ENCODE assay signal across 2 cellular contexts in genomic region chr2:95284886-95285541, GRCh38.
A peak's percentile ranks its signal among the peaks of the same experiment; 100 is the strongest.
TF ChIP-seq lines count a peak whose summit lies in the region.

No MANE protein-coding gene starts in this region.

TF ChIP-seq in SK-N-SH, 30 proteins besides CTCF, POLR2A, EP300 and RAD21 (continued from another document):
- TF ChIP-seq REST (IDR thresholded peaks at IDR 0.05; ENCODE audit: low read depth, low read length), result peak; percentile 84; the same call in 1 of the 2 replicates

TF ChIP-seq in SK-N-SH treated with all-trans-retinoic acid at 6 μM for 48 hours, 23 proteins besides CTCF, POLR2A, EP300 and RAD21 (continued from another document):
- TF ChIP-seq CSRNP3 (CRISPR knock-in tag; IDR thresholded peaks at IDR 0.05), result no peak
- TF ChIP-seq ZNF8 (CRISPR knock-in tag; IDR thresholded peaks at IDR 0.05), result no peak
- TF ChIP-seq SNAI2 (CRISPR knock-in tag; IDR thresholded peaks at IDR 0.05), result no peak
- no peak for TF ChIP-seq ZNF565 (CRISPR knock-in tag; conservative IDR thresholded peaks at IDR 0.05; ENCODE audit: low read depth)
